In the genomic region with DNA sequence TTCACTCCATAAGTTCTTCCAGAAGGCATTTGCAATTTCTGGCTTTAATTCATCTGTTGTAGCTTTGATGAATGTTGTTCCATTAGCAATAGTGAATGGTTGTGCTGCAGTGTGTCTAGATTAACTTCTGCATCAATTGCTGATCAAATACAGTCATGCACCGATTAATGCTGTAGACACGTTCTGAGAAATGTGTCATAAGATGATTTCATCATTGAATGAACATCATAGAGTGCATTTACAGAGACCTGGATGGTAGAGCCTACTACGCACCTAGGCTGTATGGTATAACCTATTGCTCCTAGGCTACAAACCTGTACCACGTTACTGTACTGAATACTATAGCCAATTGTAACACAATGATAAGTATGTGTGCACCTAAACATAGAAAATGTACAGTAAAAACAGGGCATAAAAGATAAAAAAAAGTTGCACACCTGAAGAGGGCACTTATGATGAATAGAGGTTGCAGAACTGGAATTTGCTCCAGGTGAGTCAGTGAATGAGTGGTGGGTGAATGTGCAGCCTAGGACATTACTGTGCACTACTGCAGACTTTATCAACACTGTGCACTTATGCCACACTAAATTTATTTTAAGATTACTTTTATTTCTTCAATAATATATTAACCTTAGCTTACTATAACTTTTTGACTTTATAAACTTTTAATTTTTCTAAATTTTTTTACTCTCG, we compare ENCODE assay signal across 27 cellular contexts.
"Had no signal": no experiment of that assay in that cellular context is flagged by ENCODE, and none has a peak within 500 bp of the region (broad histone marks: within the 10 kb centered on the region; RNA-seq: fewer than 3 reads in every experiment).

No MANE protein-coding gene starts in this region.

- H3K27ac ChIP-seq: dorsolateral prefrontal cortex, esophagus muscularis mucosa, heart right ventricle, lower lobe of right lung, neural progenitor cell, parathyroid adenoma, right lobe of liver, testis, tibial artery had no signal

- H3K9ac ChIP-seq: neural progenitor cell, parathyroid adenoma had no signal

- H3K36me3 ChIP-seq: esophagus muscularis mucosa, heart right ventricle, lower lobe of right lung, neural progenitor cell, right lobe of liver, tibial artery had no signal

- H3K27me3 ChIP-seq: right lobe of liver, testis had no signal

- DNase-seq: dorsolateral prefrontal cortex; effector CD8-positive, alpha-beta T cell; endodermal cell; foreskin melanocyte; glutamatergic neuron; heart right ventricle; hippocampal formation; left colon; left ventricle myocardium superior; lower lobe of right lung; mucosa of descending colon; naive thymus-derived CD4-positive, alpha-beta T cell; right lobe of liver; stimulated activated CD4-positive, alpha-beta T cell treated with anti-CD3 and anti-CD28 coated beads, Interleukin-12 subunit alpha, Interleukin-12 subunit beta, amount 100 ng/mL, for 4 hours; stimulated activated CD4-positive, alpha-beta T cell treated with anti-CD3 and anti-CD28 coated beads, Interleukin-1b, Interleukin-23, amount 100 ng/mL, for 48 hours; stimulated activated CD4-positive, alpha-beta T cell treated with anti-CD3 and anti-CD28 coated beads, Interleukin-4, amount 100 ng/mL, for 1 hour; stimulated activated CD8-positive, alpha-beta memory T cell treated with anti-CD3 and anti-CD28 coated beads, Interleukin-4, amount 100 ng/mL, for 48 hours; stimulated activated naive CD4-positive, alpha-beta T cell; substantia nigra; testis; tibial artery had no signal

- H3K4me1 ChIP-seq: esophagus muscularis mucosa, lower lobe of right lung, neural progenitor cell, parathyroid adenoma, testis, tibial artery had no signal

- H2AFZ ChIP-seq: neural progenitor cell, parathyroid adenoma had no signal

- H3K79me2 ChIP-seq: parathyroid adenoma had no signal

- ATAC-seq: heart right ventricle; left colon; left ventricle myocardium superior; lower lobe of right lung; mucosa of descending colon; naive thymus-derived CD4-positive, alpha-beta T cell; right lobe of liver had no signal

- H3K4me2 ChIP-seq: neural progenitor cell, smooth muscle cell had no signal

- H3K4me3 ChIP-seq: dorsolateral prefrontal cortex, esophagus muscularis mucosa, heart right ventricle, lower lobe of right lung, mucosa of descending colon, neural progenitor cell, right lobe of liver, smooth muscle cell, testis, tibial artery had no signal

- FAIRE-seq: colon, islet of Langerhans had no signal

- H3K9me3 ChIP-seq: esophagus muscularis mucosa, heart right ventricle, lower lobe of right lung, mucosa of descending colon, right lobe of liver, testis had no signal
